In genomic region chr5:77256406-77256805, GRCh38 we compare ENCODE assay signal across 29 cellular contexts.
"Had no signal": no experiment of that assay in that cellular context is flagged by ENCODE, and none has a peak within 500 bp of the region (broad histone marks: within the 10 kb centered on the region; RNA-seq: fewer than 3 reads in every experiment).

No MANE protein-coding gene starts in this region.

- H3K4me1 Mint-ChIP-seq: activated naive CD4-positive, alpha-beta T cell treated with anti-CD3 and anti-CD28 coated beads, Interleukin-2, amount 50 U/mL, for 24 hours had no signal

- ATAC-seq: activated CD4-positive, alpha-beta T cell treated with anti-CD3 and anti-CD28 coated beads for 36 hours; activated CD8-positive, alpha-beta memory T cell treated with anti-CD3 and anti-CD28 coated beads, Interleukin-2, amount 10 ng/mL, durations not matched to agents 7 days and 5 days; activated CD8-positive, alpha-beta T cell treated with anti-CD3 and anti-CD28 coated beads, Interleukin-2, amount 10 ng/mL, durations not matched to agents 7 days and 5 days; activated naive CD8-positive, alpha-beta T cell treated with anti-CD3 and anti-CD28 coated beads, Interleukin-2, amount 50 U/mL, for 24 hours; gastroesophageal sphincter; heart right ventricle had no signal

- H3K9me3 Mint-ChIP-seq: activated CD4-positive, alpha-beta T cell treated with anti-CD3 and anti-CD28 coated beads, Interleukin-2, amount 10 ng/mL, durations not matched to agents 24 days and 14 days; activated naive CD4-positive, alpha-beta T cell treated with anti-CD3 and anti-CD28 coated beads, Interleukin-2, amount 50 U/mL, for 24 hours; activated naive CD8-positive, alpha-beta T cell treated with anti-CD3 and anti-CD28 coated beads, Interleukin-2, amount 50 U/mL, for 24 hours; activated T-helper 1 cell treated with anti-CD3 and anti-CD28 coated beads, Interleukin-12 subunit alpha, Interleukin-12 subunit beta, Interleukin-2, Interleukin-4 antibody, amounts not matched to agents 30 ng/mL and 10 ng/mL and 1 ng/mL, durations not matched to agents 14 hours and 24 hours and 36 hours; activated T-helper 2 cell treated with anti-CD3 and anti-CD28 coated beads, Interferon-gamma antibody, Interleukin-2, Interleukin-4, amounts not matched to agents 10 μg/mL and 5 μg/mL and 100 μg/mL, durations not matched to agents 14 hours and 24 hours and 36 hours; brain had no signal

- H3K36me3 Mint-ChIP-seq: activated CD4-positive, alpha-beta memory T cell treated with anti-CD3 and anti-CD28 coated beads for 36 hours; activated CD8-positive, alpha-beta memory T cell treated with anti-CD3 and anti-CD28 coated beads, Interleukin-2, amount 10 ng/mL, durations not matched to agents 7 days and 5 days; activated naive CD4-positive, alpha-beta T cell treated with anti-CD3 and anti-CD28 coated beads, Interleukin-2, amount 50 U/mL, for 24 hours; activated naive CD8-positive, alpha-beta T cell treated with anti-CD3 and anti-CD28 coated beads for 36 hours; brain had no signal

- H3K27ac Mint-ChIP-seq: activated CD4-positive, alpha-beta memory T cell treated with anti-CD3 and anti-CD28 coated beads for 36 hours; activated CD4-positive, alpha-beta T cell treated with anti-CD3 and anti-CD28 coated beads for 36 hours; activated CD4-positive, alpha-beta T cell treated with anti-CD3 and anti-CD28 coated beads, Interleukin-2, amount 10 ng/mL, durations not matched to agents 24 days and 14 days; activated CD8-positive, alpha-beta memory T cell treated with anti-CD3 and anti-CD28 coated beads, Interleukin-2, amount 10 ng/mL, durations not matched to agents 7 days and 5 days; activated CD8-positive, alpha-beta T cell treated with anti-CD3 and anti-CD28 coated beads, Interleukin-2, amount 10 ng/mL, durations not matched to agents 7 days and 5 days; activated naive CD4-positive, alpha-beta T cell treated with anti-CD3 and anti-CD28 coated beads for 36 hours; activated naive CD4-positive, alpha-beta T cell treated with anti-CD3 and anti-CD28 coated beads, Interleukin-2, amount 50 U/mL, for 24 hours; activated naive CD8-positive, alpha-beta T cell treated with anti-CD3 and anti-CD28 coated beads for 36 hours; activated naive CD8-positive, alpha-beta T cell treated with anti-CD3 and anti-CD28 coated beads, Interleukin-2, amount 50 U/mL, for 24 hours; activated T-helper 1 cell treated with anti-CD3 and anti-CD28 coated beads, Interleukin-12 subunit alpha, Interleukin-12 subunit beta, Interleukin-2, Interleukin-4 antibody, amounts not matched to agents 30 ng/mL and 10 ng/mL and 1 ng/mL, durations not matched to agents 14 hours and 24 hours and 36 hours; activated T-helper 2 cell treated with anti-CD3 and anti-CD28 coated beads, Interferon-gamma antibody, Interleukin-2, Interleukin-4, amounts not matched to agents 10 μg/mL and 5 μg/mL and 100 μg/mL, durations not matched to agents 14 hours and 24 hours and 36 hours; brain had no signal

- DNase-seq: activated CD4-positive, alpha-beta memory T cell treated with anti-CD3 and anti-CD28 coated beads for 36 hours; activated CD4-positive, alpha-beta T cell treated with anti-CD3 and anti-CD28 coated beads for 36 hours; activated CD4-positive, alpha-beta T cell treated with anti-CD3 and anti-CD28 coated beads, Interleukin-2, amount 10 ng/mL, durations not matched to agents 24 days and 14 days; activated CD4-positive, CD25-positive, alpha-beta regulatory T cell; activated CD4-positive, CD25-positive, alpha-beta regulatory T cell treated with anti-CD3 and anti-CD28 coated beads, Interleukin-2, amount 50 U/mL, for 72 hours; activated CD8-positive, alpha-beta memory T cell treated with anti-CD3 and anti-CD28 coated beads, Interleukin-2, amount 10 ng/mL, durations not matched to agents 7 days and 5 days; activated CD8-positive, alpha-beta memory T cell treated with anti-CD3 and anti-CD28 coated beads, Interleukin-2, amount 50 U/mL, for 4 hours; activated CD8-positive, alpha-beta T cell treated with anti-CD3 and anti-CD28 coated beads, Interleukin-2, amount 10 ng/mL, durations not matched to agents 7 days and 5 days; activated effector memory CD4-positive, alpha-beta T cell treated with anti-CD3 and anti-CD28 coated beads, Interleukin-2, amount 50 U/mL, for 16 hours; activated naive CD4-positive, alpha-beta T cell treated with anti-CD3 and anti-CD28 coated beads for 36 hours; activated naive CD8-positive, alpha-beta T cell treated with anti-CD3 and anti-CD28 coated beads for 36 hours; activated naive CD8-positive, alpha-beta T cell treated with anti-CD3 and anti-CD28 coated beads, Interleukin-2, amount 50 U/mL, for 24 hours; activated T-cell treated with anti-CD3 and anti-CD28 coated beads, Interleukin-2, amount 50 U/mL, for 1 hour; activated T-cell treated with anti-CD3 and anti-CD28 coated beads, Interleukin-2, amount 50 U/mL, for 48 hours; adrenal gland; amygdala; aorta; central memory CD4-positive, alpha-beta T cell; cerebellar nuclear complex; colonic mucosa; effector CD8-positive, alpha-beta T cell; esophagus squamous epithelium; foreskin melanocyte; heart right ventricle had no signal

- H3K4me3 Mint-ChIP-seq: activated CD4-positive, alpha-beta memory T cell treated with anti-CD3 and anti-CD28 coated beads for 36 hours; activated CD4-positive, alpha-beta T cell treated with anti-CD3 and anti-CD28 coated beads for 36 hours; activated CD4-positive, alpha-beta T cell treated with anti-CD3 and anti-CD28 coated beads, Interleukin-2, amount 10 ng/mL, durations not matched to agents 24 days and 14 days; activated CD8-positive, alpha-beta memory T cell treated with anti-CD3 and anti-CD28 coated beads, Interleukin-2, amount 10 ng/mL, durations not matched to agents 7 days and 5 days; activated CD8-positive, alpha-beta T cell treated with anti-CD3 and anti-CD28 coated beads, Interleukin-2, amount 10 ng/mL, durations not matched to agents 7 days and 5 days; activated naive CD4-positive, alpha-beta T cell treated with anti-CD3 and anti-CD28 coated beads for 36 hours; activated naive CD4-positive, alpha-beta T cell treated with anti-CD3 and anti-CD28 coated beads, Interleukin-2, amount 50 U/mL, for 24 hours; activated naive CD8-positive, alpha-beta T cell treated with anti-CD3 and anti-CD28 coated beads for 36 hours; activated naive CD8-positive, alpha-beta T cell treated with anti-CD3 and anti-CD28 coated beads, Interleukin-2, amount 50 U/mL, for 24 hours; activated T-helper 1 cell treated with anti-CD3 and anti-CD28 coated beads, Interleukin-12 subunit alpha, Interleukin-12 subunit beta, Interleukin-2, Interleukin-4 antibody, amounts not matched to agents 30 ng/mL and 10 ng/mL and 1 ng/mL, durations not matched to agents 14 hours and 24 hours and 36 hours; brain had no signal
